ENCODE assay signal across 8 cellular contexts in the genomic region with DNA sequence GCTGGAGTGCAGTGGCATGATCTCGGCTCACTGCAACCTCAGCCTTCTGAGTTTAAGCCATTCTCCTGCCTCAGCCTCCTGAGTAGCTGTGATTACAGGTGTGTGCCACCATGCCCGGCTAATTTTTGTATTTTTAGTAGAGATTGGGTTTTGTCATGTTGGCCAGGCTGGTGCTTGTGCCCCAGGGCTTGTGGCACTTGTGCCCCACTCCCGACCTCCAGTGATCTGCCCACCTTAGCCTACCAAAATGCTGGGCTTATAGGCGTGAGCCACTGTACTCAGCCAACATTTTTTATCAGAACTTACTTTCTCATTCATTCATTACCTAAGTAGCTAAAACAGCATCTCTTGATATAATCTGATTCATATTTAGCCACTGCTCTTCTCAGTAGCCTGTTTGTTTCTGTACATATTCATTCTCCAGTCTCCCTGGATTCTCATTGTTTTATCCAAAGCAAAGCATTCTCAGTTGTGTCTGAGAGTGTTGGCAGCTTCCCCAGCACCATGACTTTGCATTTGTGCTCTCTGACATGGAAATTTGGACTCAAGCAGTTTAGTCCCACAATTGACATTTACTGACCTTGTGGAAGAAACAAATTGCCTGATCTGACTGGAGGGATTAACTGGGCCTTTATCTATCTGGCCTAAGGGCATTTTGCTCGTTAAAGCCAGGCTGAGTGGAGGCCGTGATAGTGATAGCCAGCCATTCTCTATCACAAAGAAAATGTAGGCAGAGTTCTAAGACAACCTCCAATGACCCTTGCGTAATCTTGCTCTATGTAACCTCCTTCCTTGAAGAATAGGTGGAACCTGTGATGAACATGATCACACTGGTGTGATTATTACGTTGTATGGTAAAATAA. TPM values are rescaled to one million over a fixed set of nuclear protein-coding genes. Genes with fewer than 3 reads are reported as not detected.
DNase-seq lines count a peak whose midpoint lies in the region; ATAC-seq and TF ChIP-seq lines count a peak whose summit lies in the region.

No MANE protein-coding gene starts in this region.

- no peaks in the 10 kb centered on the region for H3K9me3 ChIP-seq in SJSA1 (replicated peaks)

- H3K4me1 ChIP-seq in SJSA1 (replicated peaks) = peaks cover 19% of the 10 kb centered on the region

- ATAC-seq in HG03139 (IDR thresholded peaks at IDR 0.05; ENCODE audit: unreplicated experiment) = no peak

- DNase-seq in AG20443 (ENCODE audit: low spot score) = peak; percentile 73
- peak; percentile 66 to 81 for DNase-seq in SJSA1 (ENCODE audit: low read depth in 1 of 2, low spot score in 2 of 2)
- peak; percentile 99 for DNase-seq in fibroblast of the aortic adventitia (ENCODE audit: low read depth)
- peak; percentile 62 for DNase-seq in occipital lobe (lab: John Stamatoyannopoulos, UW)
- no peak for DNase-seq in activated CD8-positive, alpha-beta memory T cell treated with anti-CD3 and anti-CD28 coated beads, Interleukin-2, amount 50 U/mL, for 48 hours
- DNase-seq in NCI-H1048 (lab: John Stamatoyannopoulos, UW) = no peak
- DNase-seq in NCI-H1694 (lab: John Stamatoyannopoulos, UW) = no peak

- peak overlapping the region; percentile 77 for H3K27ac ChIP-seq in SJSA1

- H3K27me3 ChIP-seq in SJSA1 (replicated peaks) = no peaks in the 10 kb centered on the region

- no peak for TF ChIP-seq CTCF in fibroblast of the aortic adventitia (IDR thresholded peaks at IDR 0.05; ENCODE audit: insufficient read depth, low read length)

- H3K4me3 ChIP-seq in SJSA1 (no peak overlapping the region), fibroblast of the aortic adventitia (ENCODE audit: low read depth, low read length) (no peak overlapping the region)

- H3K36me3 ChIP-seq in SJSA1 = no peaks in the 10 kb centered on the region

RNA-seq across cellular contexts. Expression of gene AKR1B15, which starts 44.9 kb away (rescaled TPM):
- total RNA-seq in SJSA1 (2014; rRNA removed; shearing (Covaris generic)) = 2.6 TPM in 1 of 2 replicates, not detected in the other
- total RNA-seq in fibroblast of the aortic adventitia (ENCODE audit: low replicate concordance) (not detected in 2 replicates), occipital lobe (not detected)

RNA-seq across cellular contexts. Expression of gene BPGM, which starts 52.9 kb away (rescaled TPM):
- total RNA-seq in SJSA1 (2014; rRNA removed; shearing (Covaris generic)) = 43.7 and 45.4 TPM in 2 replicates
- total RNA-seq in fibroblast of the aortic adventitia (ENCODE audit: low replicate concordance) = 20.0 and 52.4 TPM in 2 replicates
- total RNA-seq in occipital lobe = 30.3 TPM

Comparison
In these comparisons a context has a peak if more than half of its experiments do, and no peak if none do; other contexts are left out.
1. DNase-seq: peak in AG20443 (single experiment), SJSA1 (2 of 2), fibroblast of the aortic adventitia (single experiment) and occipital lobe (single experiment); none in activated CD8-positive, alpha-beta memory T cell treated with anti-CD3 and anti-CD28 coated beads, Interleukin-2, amount 50 U/mL, for 48 hours (single experiment), NCI-H1048 (single experiment) and NCI-H1694 (single experiment).